ENCODE assay signal across 14 cellular contexts in genomic region chr2:68448671-68449394, GRCh38. TPM values are rescaled to one million over a fixed set of nuclear protein-coding genes. Genes with fewer than 3 reads are reported as not detected.
A peak's percentile ranks its signal among the peaks of the same experiment; 100 is the strongest.
DNase-seq lines count a peak whose midpoint lies in the region; ATAC-seq and TF ChIP-seq lines count a peak whose summit lies in the region.
"Had no signal": no experiment of that assay in that cellular context is flagged by ENCODE, and none has a peak within 500 bp of the region (broad histone marks: within the 10 kb centered on the region; RNA-seq: fewer than 3 reads in every experiment).

No MANE protein-coding gene starts in this region.

- POLR2A ChIA-PET in activated CD8-positive, alpha-beta T cell treated with anti-CD3 and anti-CD28 coated beads, Interleukin-2, amount 10 ng/mL, durations not matched to agents 7 days and 5 days (lab: Charles Lee): no interaction called here

- H3K27me3 ChIP-seq in esophagus squamous epithelium: no peaks in the 10 kb centered on the region

- no peaks in the 10 kb centered on the region for H3K9me3 ChIP-seq in esophagus squamous epithelium

- TF ChIP-seq CTCF in esophagus squamous epithelium (IDR thresholded peaks at IDR 0.05): no peak
- TF ChIP-seq CTCF in mesothelial cell of epicardium (IDR thresholded peaks at IDR 0.05; ENCODE audit: unreplicated experiment): no peak

- intact Hi-C loops in esophagus squamous epithelium (cut with DNase I): loop anchor here (10.0 kb wide), 1 partner anchor 324 kb away; no protein-coding TSS in a partner anchor

- no peaks in the 10 kb centered on the region for H3K36me3 ChIP-seq in esophagus squamous epithelium

- peak overlapping the region in 1 of 2 donors; percentile 44 for H3K27ac Mint-ChIP-seq in activated naive CD4-positive, alpha-beta T cell treated with anti-CD3 and anti-CD28 coated beads, Interleukin-2, amount 50 U/mL, for 72 hours
- no peak overlapping the region for H3K27ac Mint-ChIP-seq in activated CD8-positive, alpha-beta T cell treated with anti-CD3 and anti-CD28 coated beads, Interleukin-2, amount 10 ng/mL, durations not matched to agents 7 days and 5 days
- H3K27ac Mint-ChIP-seq in memory B cell (no peak overlapping the region), mesothelial cell of epicardium (no peak overlapping the region)
- no peak overlapping the region for H3K27ac Mint-ChIP-seq in stimulated activated naive CD8-positive, alpha-beta T cell treated with anti-CD3 and anti-CD28 coated beads, Interleukin-15, amount 100 ng/mL, for 72 hours
- H3K27ac Mint-ChIP-seq: type B pancreatic cell had no signal

- no peaks in the 10 kb centered on the region for H3K4me1 ChIP-seq in esophagus squamous epithelium

- H3K9me3 Mint-ChIP-seq in activated naive CD4-positive, alpha-beta T cell treated with anti-CD3 and anti-CD28 coated beads, Interleukin-2, amount 50 U/mL, for 72 hours: no peaks in the 10 kb centered on the region
- H3K9me3 Mint-ChIP-seq in activated CD8-positive, alpha-beta T cell treated with anti-CD3 and anti-CD28 coated beads, Interleukin-2, amount 10 ng/mL, durations not matched to agents 7 days and 5 days (ENCODE audit: insufficient read depth): no peaks in the 10 kb centered on the region
- H3K9me3 Mint-ChIP-seq in memory B cell (no peaks in the 10 kb centered on the region), mesothelial cell of epicardium (peaks cover 3% of the 10 kb centered on the region)
- no peaks in the 10 kb centered on the region for H3K9me3 Mint-ChIP-seq in stimulated activated naive CD8-positive, alpha-beta T cell treated with anti-CD3 and anti-CD28 coated beads, Interleukin-15, amount 100 ng/mL, for 72 hours
- H3K9me3 Mint-ChIP-seq: type B pancreatic cell had no signal

- no peak overlapping the region for H3K27ac ChIP-seq in esophagus squamous epithelium
- H3K27ac ChIP-seq: SK-N-MC had no signal

- ATAC-seq in activated naive CD4-positive, alpha-beta T cell treated with anti-CD3 and anti-CD28 coated beads, Interleukin-2, amount 50 U/mL, for 72 hours: peak; percentile 67 to 80
- peak; percentile 63 for ATAC-seq in activated CD8-positive, alpha-beta T cell treated with anti-CD3 and anti-CD28 coated beads, Interleukin-2, amount 10 ng/mL, durations not matched to agents 7 days and 5 days
- ATAC-seq in memory B cell (ENCODE audit: low read depth): peak; percentile 30
- ATAC-seq in stimulated activated naive CD8-positive, alpha-beta T cell treated with anti-CD3 and anti-CD28 coated beads, Interleukin-15, amount 100 ng/mL, for 72 hours: peak; percentile 69

- no peak overlapping the region for H3K4me3 Mint-ChIP-seq in activated CD8-positive, alpha-beta T cell treated with anti-CD3 and anti-CD28 coated beads, Interleukin-2, amount 10 ng/mL, durations not matched to agents 7 days and 5 days
- H3K4me3 Mint-ChIP-seq in memory B cell (no peak overlapping the region), mesothelial cell of epicardium (no peak overlapping the region)
- H3K4me3 Mint-ChIP-seq in stimulated activated naive CD8-positive, alpha-beta T cell treated with anti-CD3 and anti-CD28 coated beads, Interleukin-15, amount 100 ng/mL, for 72 hours: no peak overlapping the region
- H3K4me3 Mint-ChIP-seq: type B pancreatic cell had no signal

- WGBS in esophagus squamous epithelium, 2 donors: 92 to 96% methylated on average over 16 to 22 of the region's 23 CpGs

- H3K36me3 Mint-ChIP-seq in activated naive CD4-positive, alpha-beta T cell treated with anti-CD3 and anti-CD28 coated beads, Interleukin-2, amount 50 U/mL, for 72 hours: no peaks in the 10 kb centered on the region
- H3K36me3 Mint-ChIP-seq in activated CD8-positive, alpha-beta T cell treated with anti-CD3 and anti-CD28 coated beads, Interleukin-2, amount 10 ng/mL, durations not matched to agents 7 days and 5 days (ENCODE audit: low read depth): no peaks in the 10 kb centered on the region
- H3K36me3 Mint-ChIP-seq in memory B cell (no peaks in the 10 kb centered on the region), mesothelial cell of epicardium (no peaks in the 10 kb centered on the region)
- H3K36me3 Mint-ChIP-seq: type B pancreatic cell had no signal

- no peak for TF ChIP-seq POLR2A in esophagus squamous epithelium (IDR thresholded peaks at IDR 0.05)

- CTCF ChIA-PET in activated CD8-positive, alpha-beta T cell treated with anti-CD3 and anti-CD28 coated beads, Interleukin-2, amount 10 ng/mL, durations not matched to agents 7 days and 5 days (lab: Charles Lee): no interaction called here

- H3K4me3 ChIP-seq in esophagus squamous epithelium: no peak overlapping the region
- H3K4me3 ChIP-seq: SK-N-MC had no signal

- peaks cover 2% of the 10 kb centered on the region for H3K27me3 Mint-ChIP-seq in activated CD8-positive, alpha-beta T cell treated with anti-CD3 and anti-CD28 coated beads, Interleukin-2, amount 10 ng/mL, durations not matched to agents 7 days and 5 days (ENCODE audit: low read depth)
- H3K27me3 Mint-ChIP-seq in memory B cell: no peaks in the 10 kb centered on the region
- no peaks in the 10 kb centered on the region for H3K27me3 Mint-ChIP-seq in stimulated activated naive CD8-positive, alpha-beta T cell treated with anti-CD3 and anti-CD28 coated beads, Interleukin-15, amount 100 ng/mL, for 72 hours
- peaks cover 14% of the 10 kb centered on the region for H3K27me3 Mint-ChIP-seq in mesothelial cell of epicardium (ENCODE audit: low read depth)

- no peak for DNase-seq in activated naive CD4-positive, alpha-beta T cell treated with anti-CD3 and anti-CD28 coated beads, Interleukin-2, amount 50 U/mL, for 72 hours (ENCODE audit: low spot score in 2 of 2)
- no peak for DNase-seq in activated naive CD4-positive, alpha-beta T cell (lab: John Stamatoyannopoulos, UW)
- DNase-seq in activated CD8-positive, alpha-beta T cell treated with anti-CD3 and anti-CD28 coated beads, Interleukin-2, amount 10 ng/mL, durations not matched to agents 7 days and 5 days: peak; percentile 55
- DNase-seq in memory B cell (ENCODE audit: low spot score in 2 of 2): no peak
- DNase-seq in stimulated activated naive CD8-positive, alpha-beta T cell treated with anti-CD3 and anti-CD28 coated beads, Interleukin-15, amount 100 ng/mL, for 72 hours: no peak
- no peak for DNase-seq in DMS 273 (lab: John Stamatoyannopoulos, UW; ENCODE audit: unreplicated experiment)
- DNase-seq in esophagus squamous epithelium (lab: John Stamatoyannopoulos, UW): no peak
- no peak for DNase-seq in mesothelial cell of epicardium (ENCODE audit: low spot score in 2 of 2, unreplicated experiment in 2 of 2)
- DNase-seq: activated CD8-positive, alpha-beta memory T cell treated with anti-CD3 and anti-CD28 coated beads, Interleukin-2, amount 50 U/mL, for 48 hours; glutamatergic neuron; NCI-H1436 treated with DMSO at 0.1 percent for 48 hours; stimulated activated CD4-positive, alpha-beta T cell treated with anti-CD3 and anti-CD28 coated beads, Interleukin-4, amount 100 ng/mL, for 1 hour had no signal

- H3K4me1 Mint-ChIP-seq in activated CD8-positive, alpha-beta T cell treated with anti-CD3 and anti-CD28 coated beads, Interleukin-2, amount 10 ng/mL, durations not matched to agents 7 days and 5 days (ENCODE audit: low read depth): peaks cover 5% of the 10 kb centered on the region
- H3K4me1 Mint-ChIP-seq in memory B cell (peaks cover 3% of the 10 kb centered on the region), mesothelial cell of epicardium (no peaks in the 10 kb centered on the region)
- H3K4me1 Mint-ChIP-seq in stimulated activated naive CD8-positive, alpha-beta T cell treated with anti-CD3 and anti-CD28 coated beads, Interleukin-15, amount 100 ng/mL, for 72 hours: no peaks in the 10 kb centered on the region

RNA-seq across cellular contexts. Expression of gene FBXO48, which starts 18.3 kb away (rescaled TPM):
- 1 to 10 TPM; 1.9 to 2.1 TPM for total RNA-seq in activated naive CD4-positive, alpha-beta T cell treated with anti-CD3 and anti-CD28 coated beads, Interleukin-2, amount 50 U/mL, for 72 hours
- total RNA-seq in activated CD8-positive, alpha-beta T cell treated with anti-CD3 and anti-CD28 coated beads, Interleukin-2, amount 10 ng/mL, durations not matched to agents 7 days and 5 days: 1 to 10 TPM; 2.4 to 2.6 TPM
- total RNA-seq in esophagus squamous epithelium (under 1 TPM; 0.61 to 0.95 (median 0.64) TPM), mesothelial cell of epicardium (0.72 to 0.77 TPM (median 0.75 TPM) in 3 replicates)

RNA-seq across cellular contexts. Expression of gene APLF, which starts 18.6 kb away (rescaled TPM):
- total RNA-seq in activated naive CD4-positive, alpha-beta T cell treated with anti-CD3 and anti-CD28 coated beads, Interleukin-2, amount 50 U/mL, for 72 hours: 1 to 10 TPM; 2.1 to 2.6 TPM
- 1 to 10 TPM; 2.2 to 2.6 TPM for total RNA-seq in activated CD8-positive, alpha-beta T cell treated with anti-CD3 and anti-CD28 coated beads, Interleukin-2, amount 10 ng/mL, durations not matched to agents 7 days and 5 days
- total RNA-seq in esophagus squamous epithelium (1 to 10 TPM; 3.2 to 9.5 (median 4.7) TPM), mesothelial cell of epicardium (6.5 to 6.7 TPM (median 6.7 TPM) in 3 replicates)
